In the genomic region with DNA sequence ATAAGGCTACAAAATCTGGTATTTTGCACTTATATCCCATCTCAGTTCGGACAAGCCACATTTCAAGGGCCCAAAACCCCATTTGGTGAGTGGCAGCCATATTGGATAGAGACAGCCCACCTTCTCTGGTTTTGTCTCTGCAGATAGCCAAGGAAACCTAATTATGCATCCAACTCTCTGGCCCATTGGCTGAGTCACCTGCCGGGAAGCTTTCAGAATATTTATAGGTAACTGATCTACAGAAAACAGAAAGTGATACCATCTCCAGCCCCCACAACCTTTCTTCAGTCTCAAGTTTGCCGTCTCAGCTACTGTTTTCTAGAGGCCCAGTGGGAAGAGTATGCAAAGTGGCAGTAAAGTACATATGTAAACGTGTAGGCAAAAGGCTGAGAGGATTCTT, we compare ENCODE assay signal across 8 cellular contexts. TPM values are rescaled to one million over a fixed set of nuclear protein-coding genes. Genes with fewer than 3 reads are reported as not detected.
DNase-seq lines count a peak whose midpoint lies in the region; ATAC-seq and TF ChIP-seq lines count a peak whose summit lies in the region.

No MANE protein-coding gene starts in this region.

- intact Hi-C loops in body of pancreas (cut with DNase I) = no loop called here

- H3K4me1 ChIP-seq in body of pancreas = no peaks in the 10 kb centered on the region

- peaks cover 8% of the 10 kb centered on the region for H3K27me3 Mint-ChIP-seq in chondrocyte (ENCODE audit: low read depth)

- DNase-seq in GM12864 (ENCODE audit: low read depth) (peak; percentile 97), germinal center (ENCODE audit: low spot score) (peak; percentile 76), OCI-M1 (lab: John Stamatoyannopoulos, UW) (no peak), chondrocyte (ENCODE audit: low spot score) (no peak), body of pancreas (no peak)
- no peak for DNase-seq in effector CD8-positive, alpha-beta T cell (lab: John Stamatoyannopoulos, UW)

- H3K36me3 Mint-ChIP-seq in chondrocyte (ENCODE audit: low read depth) = peaks cover 2% of the 10 kb centered on the region

- no peak for TF ChIP-seq CTCF in GM12864 (IDR thresholded peaks at IDR 0.05; ENCODE audit: low read depth, low read length, missing control alignments)
- TF ChIP-seq CTCF in chondrocyte (IDR thresholded peaks at IDR 0.05) = no peak
- no peak for TF ChIP-seq CTCF in body of pancreas (IDR thresholded peaks at IDR 0.05)

- H3K4me3 Mint-ChIP-seq in chondrocyte (ENCODE audit: unreplicated experiment) = no peak overlapping the region

- H3K9me3 ChIP-seq in body of pancreas = no peaks in the 10 kb centered on the region

- H3K27me3 ChIP-seq in body of pancreas = no peaks in the 10 kb centered on the region

- H3K9me3 Mint-ChIP-seq in chondrocyte (ENCODE audit: low read depth) = no peaks in the 10 kb centered on the region

- H3K4me3 ChIP-seq in GM12864 (ENCODE audit: low read depth, low read length) (no peak overlapping the region), body of pancreas (no peak overlapping the region)

- H3K4me1 Mint-ChIP-seq in chondrocyte (ENCODE audit: low read depth) = no peaks in the 10 kb centered on the region

- H3K27ac Mint-ChIP-seq in chondrocyte (ENCODE audit: unreplicated experiment) = no peak overlapping the region

- no peak for TF ChIP-seq POLR2A in body of pancreas (IDR thresholded peaks at IDR 0.05)

- H3K36me3 ChIP-seq in body of pancreas (replicated peaks in 1 of 2; ENCODE audit: insufficient read depth in 1 of 2, low read depth in 2 of 2) = no peaks in the 10 kb centered on the region

- H3K27ac ChIP-seq in body of pancreas = no peak overlapping the region

- peak; percentile 95 for ATAC-seq in GM21447 (IDR thresholded peaks at IDR 0.05; ENCODE audit: unreplicated experiment)
- ATAC-seq in HG03575 (IDR thresholded peaks at IDR 0.05; ENCODE audit: extremely low read depth, insufficient number of reproducible peaks, low FRiP score, unreplicated experiment) = peak; percentile 77
- no peak for ATAC-seq in body of pancreas

- 78 to 80% methylated on average over 4 of the region's 4 CpGs for WGBS in body of pancreas, 2 donors

RNA-seq across cellular contexts. Expression of a gene that starts 33.7 kb away (rescaled TPM):
- 71.8 to 91.4 TPM (median 82.5 TPM) in 3 replicates for total RNA-seq in chondrocyte
- total RNA-seq in body of pancreas = 10 to 100 TPM; 40.2 to 83.0 TPM

Comparison
In these comparisons a context has a peak if more than half of its experiments do, and no peak if none do; other contexts are left out.
1. DNase-seq: peak in GM12864 (single experiment) and germinal center (single experiment); none in OCI-M1 (single experiment), effector CD8-positive, alpha-beta T cell (single experiment), chondrocyte (single experiment) and body of pancreas (0 of 4).